16 cellular contexts compared by ENCODE assay signal in genomic region chr19:5147971-5148793, GRCh38.
A peak's percentile ranks its signal among the peaks of the same experiment; 100 is the strongest.
DNase-seq lines count a peak whose midpoint lies in the region; ATAC-seq and TF ChIP-seq lines count a peak whose summit lies in the region.
"Had no signal": no experiment of that assay in that cellular context is flagged by ENCODE, and none has a peak within 500 bp of the region (broad histone marks: within the 10 kb centered on the region; RNA-seq: fewer than 3 reads in every experiment).

No MANE protein-coding gene starts in this region.

- H3K27me3 ChIP-seq in tibial artery (no peaks in the 10 kb centered on the region), vagina (no peaks in the 10 kb centered on the region)
- H3K27me3 ChIP-seq: stomach had no signal

- ATAC-seq in HG03097 (IDR thresholded peaks at IDR 0.05; ENCODE audit: low FRiP score, unreplicated experiment): no peak
- ATAC-seq: HCT116 had no signal

- intact Hi-C loops in tibial artery (cut with DNase I; ENCODE audit: low total_unique reads): no loop called here
- intact Hi-C loops in vagina (cut with DNase I): no loop called here

- H3K4me1 ChIP-seq in tibial artery: no peaks in the 10 kb centered on the region
- no peaks in the 10 kb centered on the region for H3K4me1 ChIP-seq in vagina
- H3K4me1 ChIP-seq: stomach had no signal

- H3K9me3 ChIP-seq in tibial artery (no peaks in the 10 kb centered on the region), vagina (no peaks in the 10 kb centered on the region)
- H3K9me3 ChIP-seq: SK-N-SH, stomach had no signal

- H3K4me3 Mint-ChIP-seq in IgD-negative memory B cell: peak overlapping the region in 2 of 4 donors; percentile 12 to 28
- H3K4me3 Mint-ChIP-seq: activated naive CD4-positive, alpha-beta T cell treated with anti-CD3 and anti-CD28 coated beads, Interleukin-2, amount 50 U/mL, for 24 hours; CD8-positive, alpha-beta memory T cell had no signal

- peaks cover 4 to 11% (median 5%) of the 10 kb centered on the region in 3 donors for H3K4me1 Mint-ChIP-seq in IgD-negative memory B cell

- peak; percentile 66 for DNase-seq in medulla oblongata (ENCODE audit: extremely low spot score)
- DNase-seq in tibial artery: peak; percentile 56 to 70
- no peak for DNase-seq in NOMO-1 treated with DMSO at 0.1 percent for 48 hours (lab: John Stamatoyannopoulos, UW; ENCODE audit: unreplicated experiment)
- DNase-seq in vagina (ENCODE audit: extremely low spot score in 2 of 2): no peak
- DNase-seq: cortex of kidney, foreskin melanocyte, kidney glomerular epithelial cell, NCI-H2081 treated with DMSO at 0.1 percent for 48 hours, SK-N-SH, stomach had no signal

- H3K36me3 Mint-ChIP-seq in IgD-negative memory B cell: peaks cover 5% of the 10 kb centered on the region

- no peak for TF ChIP-seq CTCF in tibial artery (IDR thresholded peaks at IDR 0.05)
- TF ChIP-seq CTCF in vagina (IDR thresholded peaks at IDR 0.05): no peak

- H3K4me3 ChIP-seq in tibial artery: no peak overlapping the region
- H3K4me3 ChIP-seq in vagina: no peak overlapping the region
- H3K4me3 ChIP-seq: stomach had no signal

- no peaks in the 10 kb centered on the region for H3K27me3 Mint-ChIP-seq in IgD-negative memory B cell
- H3K27me3 Mint-ChIP-seq: activated naive CD4-positive, alpha-beta T cell treated with anti-CD3 and anti-CD28 coated beads, Interleukin-2, amount 50 U/mL, for 24 hours; CD8-positive, alpha-beta memory T cell had no signal

- TF ChIP-seq POLR2A in vagina (IDR thresholded peaks at IDR 0.05): no peak

- peak overlapping the region; percentile 23 for H3K27ac ChIP-seq in cingulate gyrus (ENCODE audit: low read depth, low read length)
- no peak overlapping the region for H3K27ac ChIP-seq in tibial artery
- no peak overlapping the region for H3K27ac ChIP-seq in vagina
- H3K27ac ChIP-seq: stomach had no signal

- H3K27ac Mint-ChIP-seq in IgD-negative memory B cell: peak overlapping the region; percentile 46 to 80 (median 67)
- H3K27ac Mint-ChIP-seq: activated naive CD4-positive, alpha-beta T cell treated with anti-CD3 and anti-CD28 coated beads, Interleukin-2, amount 50 U/mL, for 24 hours; CD8-positive, alpha-beta memory T cell had no signal

- no peaks in the 10 kb centered on the region for H3K9me3 Mint-ChIP-seq in IgD-negative memory B cell
- H3K9me3 Mint-ChIP-seq: activated naive CD4-positive, alpha-beta T cell treated with anti-CD3 and anti-CD28 coated beads, Interleukin-2, amount 50 U/mL, for 24 hours; CD8-positive, alpha-beta memory T cell had no signal

- H3K36me3 ChIP-seq in tibial artery: peaks cover 33 to 97% (median 80%) of the 10 kb centered on the region in 3 donors
- H3K36me3 ChIP-seq in vagina: peaks cover 0 to 69% of the 10 kb centered on the region in 2 donors

Comparison
In these comparisons a context has a peak if more than half of its experiments do, and no peak if none do; other contexts are left out.
1. DNase-seq: peak in medulla oblongata (single experiment) and tibial artery (2 of 2); none in NOMO-1 treated with DMSO at 0.1 percent for 48 hours (single experiment) and vagina (0 of 2).